ENCODE assay signal across 1 cellular context in the genomic region with DNA sequence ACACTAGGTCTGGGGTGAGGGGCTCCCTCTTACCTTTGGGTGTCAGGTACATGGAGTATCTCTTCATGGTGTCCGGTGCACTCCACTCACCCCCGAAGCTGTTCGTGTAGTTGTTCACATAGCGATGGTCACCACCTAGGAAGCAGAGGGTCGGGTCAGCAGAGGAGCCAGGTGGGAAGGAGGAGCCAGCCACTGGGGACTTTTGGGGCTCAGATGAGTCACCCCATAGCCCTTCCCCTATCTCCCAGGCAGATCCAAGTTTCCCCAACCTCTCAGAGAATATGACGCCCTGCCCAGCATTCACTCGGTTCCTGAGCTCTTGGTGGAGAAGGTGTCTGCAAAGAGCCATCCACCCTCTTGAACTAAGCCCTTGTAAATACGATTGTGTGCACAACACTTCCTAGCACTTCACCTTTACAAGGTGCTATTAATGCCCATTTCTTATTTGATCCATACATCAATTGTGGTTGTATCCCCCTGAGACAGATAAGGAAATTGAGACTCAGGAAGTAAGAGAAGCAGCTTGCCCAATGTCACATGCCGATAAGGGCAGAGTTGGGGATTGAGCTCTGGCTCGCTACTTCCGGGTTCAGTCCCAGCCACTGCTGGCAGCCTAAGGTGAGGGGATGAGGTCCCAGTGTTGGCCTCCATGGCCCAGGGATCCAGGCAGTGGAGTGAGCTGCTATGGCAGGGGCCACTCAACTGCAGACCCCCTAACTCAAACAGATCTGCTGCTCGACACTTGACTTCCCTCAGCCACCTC.
TF ChIP-seq lines count a peak whose summit lies in the region.

No MANE protein-coding gene starts in this region.

TF ChIP-seq in K562, 482 proteins besides CTCF, POLR2A, EP300 and RAD21 (continues in another document):
- TF ChIP-seq LCOR (CRISPR knock-in tag; IDR thresholded peaks at IDR 0.05) (no peak), ELF1 (tag; IDR thresholded peaks at IDR 0.05) (peak; percentile 83), DPF2 (IDR thresholded peaks at IDR 0.05) (no peak), POLR2AphosphoS2 (IDR thresholded peaks at IDR 0.05; ENCODE audit: low read length) (no peak), L3MBTL2 (IDR thresholded peaks at IDR 0.05) (peak; percentile 52), ARID1B (IDR thresholded peaks at IDR 0.05) (peak; percentile 25; the same call in 1 of the 2 replicates), TOE1 (IDR thresholded peaks at IDR 0.05; ENCODE audit: borderline replicate concordance) (no peak), TOE1 (CRISPR knock-in tag; IDR thresholded peaks at IDR 0.05; ENCODE audit: borderline replicate concordance, low read depth) (no peak), TSC22D4 (tag; IDR thresholded peaks at IDR 0.05) (no peak), SRSF1 (IDR thresholded peaks at IDR 0.05; ENCODE audit: low read depth, low read length) (no peak), ZNF75A (CRISPR knock-in tag; IDR thresholded peaks at IDR 0.05) (no peak), TRIM28 (IDR thresholded peaks at IDR 0.05) (no peak), NCOA6 (IDR thresholded peaks at IDR 0.05) (no peak), NONO (IDR thresholded peaks at IDR 0.05; ENCODE audit: low read depth in 2 of 2, low read length in 1 of 2) (no peak), TAF1 (IDR thresholded peaks at IDR 0.05; ENCODE audit: control insufficient read depth, extremely low read depth, insufficient read depth, low read length, severe bottlenecking) (no peak), NELFE (IDR thresholded peaks at IDR 0.05; ENCODE audit: insufficient read depth, insufficient read length) (no peak), HNRNPUL1 (IDR thresholded peaks at IDR 0.05; ENCODE audit: low read length) (no peak), ZNF146 (CRISPR knock-in tag; IDR thresholded peaks at IDR 0.05; ENCODE audit: unreplicated experiment) (no peak), E2F3 (CRISPR knock-in tag; IDR thresholded peaks at IDR 0.05) (no peak), ZNF140 (CRISPR knock-in tag; IDR thresholded peaks at IDR 0.05) (no peak), CEBPB (tag; IDR thresholded peaks at IDR 0.05) (0 out of 2 replicates have a peak, but pooled peaks have one; percentile 25), ZNF124 (CRISPR knock-in tag; IDR thresholded peaks at IDR 0.05) (no peak), MYBL2 (IDR thresholded peaks at IDR 0.05; ENCODE audit: low read depth) (no peak), MYBL2 (CRISPR knock-in tag; IDR thresholded peaks at IDR 0.05; ENCODE audit: borderline replicate concordance) (no peak), ZNF589 (CRISPR knock-in tag; IDR thresholded peaks at IDR 0.05; ENCODE audit: low read depth) (no peak), ZSCAN32 (CRISPR knock-in tag; IDR thresholded peaks at IDR 0.05) (no peak), POLR2G (IDR thresholded peaks at IDR 0.05; ENCODE audit: low read depth, low read length) (no peak), POLR2H (tag; IDR thresholded peaks at IDR 0.05; ENCODE audit: low read depth) (no peak), ZNF76 (CRISPR knock-in tag; IDR thresholded peaks at IDR 0.05; ENCODE audit: borderline replicate concordance) (no peak; the same call in 1 of the 2 replicates), ZNF212 (CRISPR knock-in tag; IDR thresholded peaks at IDR 0.05) (no peak), CBFA2T3 (IDR thresholded peaks at IDR 0.05) (0 out of 2 replicates have a peak, but pooled peaks have one; percentile 7), NR2C2 (CRISPR knock-in tag; IDR thresholded peaks at IDR 0.05) (no peak), NR2C2 (tag; IDR thresholded peaks at IDR 0.05) (peak; percentile 32), ETV1 (tag; conservative IDR thresholded peaks at IDR 0.05; ENCODE audit: low read depth) (peak; percentile 65)
- TF ChIP-seq, protein P1, sequence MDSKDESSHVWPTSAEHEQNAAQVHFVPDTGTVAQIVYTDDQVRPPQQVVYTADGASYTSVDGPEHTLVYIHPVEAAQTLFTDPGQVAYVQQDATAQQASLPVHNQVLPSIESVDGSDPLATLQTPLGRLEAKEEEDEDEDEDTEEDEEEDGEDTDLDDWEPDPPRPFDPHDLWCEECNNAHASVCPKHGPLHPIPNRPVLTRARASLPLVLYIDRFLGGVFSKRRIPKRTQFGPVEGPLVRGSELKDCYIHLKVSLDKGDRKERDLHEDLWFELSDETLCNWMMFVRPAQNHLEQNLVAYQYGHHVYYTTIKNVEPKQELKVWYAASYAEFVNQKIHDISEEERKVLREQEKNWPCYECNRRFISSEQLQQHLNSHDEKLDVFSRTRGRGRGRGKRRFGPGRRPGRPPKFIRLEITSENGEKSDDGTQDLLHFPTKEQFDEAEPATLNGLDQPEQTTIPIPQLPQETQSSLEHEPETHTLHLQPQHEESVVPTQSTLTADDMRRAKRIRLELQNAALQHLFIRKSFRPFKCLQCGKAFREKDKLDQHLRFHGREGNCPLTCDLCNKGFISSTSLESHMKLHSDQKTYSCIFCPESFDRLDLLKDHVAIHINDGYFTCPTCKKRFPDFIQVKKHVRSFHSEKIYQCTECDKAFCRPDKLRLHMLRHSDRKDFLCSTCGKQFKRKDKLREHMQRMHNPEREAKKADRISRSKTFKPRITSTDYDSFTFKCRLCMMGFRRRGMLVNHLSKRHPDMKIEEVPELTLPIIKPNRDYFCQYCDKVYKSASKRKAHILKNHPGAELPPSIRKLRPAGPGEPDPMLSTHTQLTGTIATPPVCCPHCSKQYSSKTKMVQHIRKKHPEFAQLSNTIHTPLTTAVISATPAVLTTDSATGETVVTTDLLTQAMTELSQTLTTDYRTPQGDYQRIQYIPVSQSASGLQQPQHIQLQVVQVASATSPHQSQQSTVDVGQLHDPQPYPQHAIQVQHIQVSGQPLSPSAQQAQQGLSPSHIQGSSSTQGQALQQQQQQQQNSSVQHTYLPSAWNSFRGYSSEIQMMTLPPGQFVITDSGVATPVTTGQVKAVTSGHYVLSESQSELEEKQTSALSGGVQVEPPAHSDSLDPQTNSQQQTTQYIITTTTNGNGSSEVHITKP (IDR thresholded peaks at IDR 0.05; ENCODE audit: partially characterized antibody) = peak; percentile 22
- TF ChIP-seq, protein P2, sequence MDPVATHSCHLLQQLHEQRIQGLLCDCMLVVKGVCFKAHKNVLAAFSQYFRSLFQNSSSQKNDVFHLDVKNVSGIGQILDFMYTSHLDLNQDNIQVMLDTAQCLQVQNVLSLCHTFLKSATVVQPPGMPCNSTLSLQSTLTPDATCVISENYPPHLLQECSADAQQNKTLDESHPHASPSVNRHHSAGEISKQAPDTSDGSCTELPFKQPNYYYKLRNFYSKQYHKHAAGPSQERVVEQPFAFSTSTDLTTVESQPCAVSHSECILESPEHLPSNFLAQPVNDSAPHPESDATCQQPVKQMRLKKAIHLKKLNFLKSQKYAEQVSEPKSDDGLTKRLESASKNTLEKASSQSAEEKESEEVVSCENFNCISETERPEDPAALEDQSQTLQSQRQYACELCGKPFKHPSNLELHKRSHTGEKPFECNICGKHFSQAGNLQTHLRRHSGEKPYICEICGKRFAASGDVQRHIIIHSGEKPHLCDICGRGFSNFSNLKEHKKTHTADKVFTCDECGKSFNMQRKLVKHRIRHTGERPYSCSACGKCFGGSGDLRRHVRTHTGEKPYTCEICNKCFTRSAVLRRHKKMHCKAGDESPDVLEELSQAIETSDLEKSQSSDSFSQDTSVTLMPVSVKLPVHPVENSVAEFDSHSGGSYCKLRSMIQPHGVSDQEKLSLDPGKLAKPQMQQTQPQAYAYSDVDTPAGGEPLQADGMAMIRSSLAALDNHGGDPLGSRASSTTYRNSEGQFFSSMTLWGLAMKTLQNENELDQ (CRISPR knock-in tag; IDR thresholded peaks at IDR 0.05; ENCODE audit: borderline replicate concordance) = no peak
- TF ChIP-seq, protein P3, sequence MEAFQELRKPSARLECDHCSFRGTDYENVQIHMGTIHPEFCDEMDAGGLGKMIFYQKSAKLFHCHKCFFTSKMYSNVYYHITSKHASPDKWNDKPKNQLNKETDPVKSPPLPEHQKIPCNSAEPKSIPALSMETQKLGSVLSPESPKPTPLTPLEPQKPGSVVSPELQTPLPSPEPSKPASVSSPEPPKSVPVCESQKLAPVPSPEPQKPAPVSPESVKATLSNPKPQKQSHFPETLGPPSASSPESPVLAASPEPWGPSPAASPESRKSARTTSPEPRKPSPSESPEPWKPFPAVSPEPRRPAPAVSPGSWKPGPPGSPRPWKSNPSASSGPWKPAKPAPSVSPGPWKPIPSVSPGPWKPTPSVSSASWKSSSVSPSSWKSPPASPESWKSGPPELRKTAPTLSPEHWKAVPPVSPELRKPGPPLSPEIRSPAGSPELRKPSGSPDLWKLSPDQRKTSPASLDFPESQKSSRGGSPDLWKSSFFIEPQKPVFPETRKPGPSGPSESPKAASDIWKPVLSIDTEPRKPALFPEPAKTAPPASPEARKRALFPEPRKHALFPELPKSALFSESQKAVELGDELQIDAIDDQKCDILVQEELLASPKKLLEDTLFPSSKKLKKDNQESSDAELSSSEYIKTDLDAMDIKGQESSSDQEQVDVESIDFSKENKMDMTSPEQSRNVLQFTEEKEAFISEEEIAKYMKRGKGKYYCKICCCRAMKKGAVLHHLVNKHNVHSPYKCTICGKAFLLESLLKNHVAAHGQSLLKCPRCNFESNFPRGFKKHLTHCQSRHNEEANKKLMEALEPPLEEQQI (IDR thresholded peaks at IDR 0.05) = no peak
- TF ChIP-seq, protein P4, sequence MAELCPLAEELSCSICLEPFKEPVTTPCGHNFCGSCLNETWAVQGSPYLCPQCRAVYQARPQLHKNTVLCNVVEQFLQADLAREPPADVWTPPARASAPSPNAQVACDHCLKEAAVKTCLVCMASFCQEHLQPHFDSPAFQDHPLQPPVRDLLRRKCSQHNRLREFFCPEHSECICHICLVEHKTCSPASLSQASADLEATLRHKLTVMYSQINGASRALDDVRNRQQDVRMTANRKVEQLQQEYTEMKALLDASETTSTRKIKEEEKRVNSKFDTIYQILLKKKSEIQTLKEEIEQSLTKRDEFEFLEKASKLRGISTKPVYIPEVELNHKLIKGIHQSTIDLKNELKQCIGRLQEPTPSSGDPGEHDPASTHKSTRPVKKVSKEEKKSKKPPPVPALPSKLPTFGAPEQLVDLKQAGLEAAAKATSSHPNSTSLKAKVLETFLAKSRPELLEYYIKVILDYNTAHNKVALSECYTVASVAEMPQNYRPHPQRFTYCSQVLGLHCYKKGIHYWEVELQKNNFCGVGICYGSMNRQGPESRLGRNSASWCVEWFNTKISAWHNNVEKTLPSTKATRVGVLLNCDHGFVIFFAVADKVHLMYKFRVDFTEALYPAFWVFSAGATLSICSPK (IDR thresholded peaks at IDR 0.05; ENCODE audit: borderline replicate concordance) = no peak
- TF ChIP-seq, protein P5, sequence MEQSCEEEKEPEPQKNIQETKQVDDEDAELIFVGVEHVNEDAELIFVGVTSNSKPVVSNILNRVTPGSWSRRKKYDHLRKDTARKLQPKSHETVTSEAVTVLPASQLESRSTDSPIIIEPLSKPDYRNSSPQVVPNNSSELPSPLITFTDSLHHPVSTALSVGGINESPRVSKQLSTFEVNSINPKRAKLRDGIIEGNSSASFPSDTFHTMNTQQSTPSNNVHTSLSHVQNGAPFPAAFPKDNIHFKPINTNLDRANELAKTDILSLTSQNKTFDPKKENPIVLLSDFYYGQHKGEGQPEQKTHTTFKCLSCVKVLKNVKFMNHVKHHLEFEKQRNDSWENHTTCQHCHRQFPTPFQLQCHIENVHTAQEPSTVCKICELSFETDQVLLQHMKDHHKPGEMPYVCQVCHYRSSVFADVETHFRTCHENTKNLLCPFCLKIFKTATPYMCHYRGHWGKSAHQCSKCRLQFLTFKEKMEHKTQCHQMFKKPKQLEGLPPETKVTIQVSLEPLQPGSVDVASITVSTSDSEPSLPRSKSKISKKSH (CRISPR knock-in tag; IDR thresholded peaks at IDR 0.05) = no peak
- TF ChIP-seq, protein P6, sequence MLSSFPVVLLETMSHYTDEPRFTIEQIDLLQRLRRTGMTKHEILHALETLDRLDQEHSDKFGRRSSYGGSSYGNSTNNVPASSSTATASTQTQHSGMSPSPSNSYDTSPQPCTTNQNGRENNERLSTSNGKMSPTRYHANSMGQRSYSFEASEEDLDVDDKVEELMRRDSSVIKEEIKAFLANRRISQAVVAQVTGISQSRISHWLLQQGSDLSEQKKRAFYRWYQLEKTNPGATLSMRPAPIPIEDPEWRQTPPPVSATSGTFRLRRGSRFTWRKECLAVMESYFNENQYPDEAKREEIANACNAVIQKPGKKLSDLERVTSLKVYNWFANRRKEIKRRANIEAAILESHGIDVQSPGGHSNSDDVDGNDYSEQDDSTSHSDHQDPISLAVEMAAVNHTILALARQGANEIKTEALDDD (IDR thresholded peaks at IDR 0.05) = no peak
- TF ChIP-seq, protein P7, sequence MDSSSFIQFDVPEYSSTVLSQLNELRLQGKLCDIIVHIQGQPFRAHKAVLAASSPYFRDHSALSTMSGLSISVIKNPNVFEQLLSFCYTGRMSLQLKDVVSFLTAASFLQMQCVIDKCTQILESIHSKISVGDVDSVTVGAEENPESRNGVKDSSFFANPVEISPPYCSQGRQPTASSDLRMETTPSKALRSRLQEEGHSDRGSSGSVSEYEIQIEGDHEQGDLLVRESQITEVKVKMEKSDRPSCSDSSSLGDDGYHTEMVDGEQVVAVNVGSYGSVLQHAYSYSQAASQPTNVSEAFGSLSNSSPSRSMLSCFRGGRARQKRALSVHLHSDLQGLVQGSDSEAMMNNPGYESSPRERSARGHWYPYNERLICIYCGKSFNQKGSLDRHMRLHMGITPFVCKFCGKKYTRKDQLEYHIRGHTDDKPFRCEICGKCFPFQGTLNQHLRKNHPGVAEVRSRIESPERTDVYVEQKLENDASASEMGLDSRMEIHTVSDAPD (CRISPR knock-in tag; IDR thresholded peaks at IDR 0.05) = no peak
- TF ChIP-seq, protein P8, sequence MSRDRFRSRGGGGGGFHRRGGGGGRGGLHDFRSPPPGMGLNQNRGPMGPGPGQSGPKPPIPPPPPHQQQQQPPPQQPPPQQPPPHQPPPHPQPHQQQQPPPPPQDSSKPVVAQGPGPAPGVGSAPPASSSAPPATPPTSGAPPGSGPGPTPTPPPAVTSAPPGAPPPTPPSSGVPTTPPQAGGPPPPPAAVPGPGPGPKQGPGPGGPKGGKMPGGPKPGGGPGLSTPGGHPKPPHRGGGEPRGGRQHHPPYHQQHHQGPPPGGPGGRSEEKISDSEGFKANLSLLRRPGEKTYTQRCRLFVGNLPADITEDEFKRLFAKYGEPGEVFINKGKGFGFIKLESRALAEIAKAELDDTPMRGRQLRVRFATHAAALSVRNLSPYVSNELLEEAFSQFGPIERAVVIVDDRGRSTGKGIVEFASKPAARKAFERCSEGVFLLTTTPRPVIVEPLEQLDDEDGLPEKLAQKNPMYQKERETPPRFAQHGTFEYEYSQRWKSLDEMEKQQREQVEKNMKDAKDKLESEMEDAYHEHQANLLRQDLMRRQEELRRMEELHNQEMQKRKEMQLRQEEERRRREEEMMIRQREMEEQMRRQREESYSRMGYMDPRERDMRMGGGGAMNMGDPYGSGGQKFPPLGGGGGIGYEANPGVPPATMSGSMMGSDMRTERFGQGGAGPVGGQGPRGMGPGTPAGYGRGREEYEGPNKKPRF (IDR thresholded peaks at IDR 0.05; ENCODE audit: low read depth, low read length) = no peak
- TF ChIP-seq, protein P9, sequence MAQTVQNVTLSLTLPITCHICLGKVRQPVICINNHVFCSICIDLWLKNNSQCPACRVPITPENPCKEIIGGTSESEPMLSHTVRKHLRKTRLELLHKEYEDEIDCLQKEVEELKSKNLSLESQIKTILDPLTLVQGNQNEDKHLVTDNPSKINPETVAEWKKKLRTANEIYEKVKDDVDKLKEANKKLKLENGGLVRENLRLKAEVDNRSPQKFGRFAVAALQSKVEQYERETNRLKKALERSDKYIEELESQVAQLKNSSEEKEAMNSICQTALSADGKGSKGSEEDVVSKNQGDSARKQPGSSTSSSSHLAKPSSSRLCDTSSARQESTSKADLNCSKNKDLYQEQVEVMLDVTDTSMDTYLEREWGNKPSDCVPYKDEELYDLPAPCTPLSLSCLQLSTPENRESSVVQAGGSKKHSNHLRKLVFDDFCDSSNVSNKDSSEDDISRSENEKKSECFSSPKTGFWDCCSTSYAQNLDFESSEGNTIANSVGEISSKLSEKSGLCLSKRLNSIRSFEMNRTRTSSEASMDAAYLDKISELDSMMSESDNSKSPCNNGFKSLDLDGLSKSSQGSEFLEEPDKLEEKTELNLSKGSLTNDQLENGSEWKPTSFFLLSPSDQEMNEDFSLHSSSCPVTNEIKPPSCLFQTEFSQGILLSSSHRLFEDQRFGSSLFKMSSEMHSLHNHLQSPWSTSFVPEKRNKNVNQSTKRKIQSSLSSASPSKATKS (CRISPR knock-in tag; IDR thresholded peaks at IDR 0.05) = no peak
